13 cellular contexts compared by ENCODE assay signal in genomic region chr18:44852818-44853217, GRCh38.
DNase-seq lines count a peak whose midpoint lies in the region; ATAC-seq and TF ChIP-seq lines count a peak whose summit lies in the region.
"Had no signal": no experiment of that assay in that cellular context is flagged by ENCODE, and none has a peak within 500 bp of the region (broad histone marks: within the 10 kb centered on the region; RNA-seq: fewer than 3 reads in every experiment).

No MANE protein-coding gene starts in this region.

- no peak overlapping the region for H3K4me3 ChIP-seq in liver (ENCODE audit: low read depth in 1 of 3, low read length in 3 of 3)
- H3K4me3 ChIP-seq: lung had no signal

- peaks cover 0 to 21% (median 15%) of the 10 kb centered on the region in 4 donors for H3K4me1 ChIP-seq in liver (ENCODE audit: control insufficient read depth in 4 of 4, insufficient read depth in 4 of 4, low read length in 3 of 4)

- no peaks in the 10 kb centered on the region for H3K27me3 ChIP-seq in liver (ENCODE audit: control insufficient read depth in 4 of 4, insufficient read depth in 4 of 4, low read length in 3 of 4)

- H3K27ac ChIP-seq in liver (ENCODE audit: low read depth in 1 of 2, low read length in 2 of 2) = no peak overlapping the region

- no peaks in the 10 kb centered on the region for H3K9me3 Mint-ChIP-seq in activated T-helper 17 cell treated with anti-CD3 and anti-CD28 coated beads, Interleukin-2, amount 50 U/mL, for 72 hours
- no peaks in the 10 kb centered on the region for H3K9me3 Mint-ChIP-seq in activated CD8-positive, alpha-beta T cell treated with anti-CD3 and anti-CD28 coated beads, Interleukin-2, amount 10 ng/mL, durations not matched to agents 7 days and 5 days (ENCODE audit: insufficient read depth)

- TF ChIP-seq RAD21 in liver (IDR thresholded peaks at IDR 0.05) = peak; percentile 69 to 79

- H3K9me3 ChIP-seq in liver (ENCODE audit: control insufficient read depth in 4 of 4, low read length in 3 of 4) (no peaks in the 10 kb centered on the region), T-helper 17 cell (ENCODE audit: control insufficient read depth, low read length, poor library complexity, severe bottlenecking) (no peaks in the 10 kb centered on the region)

- H3K36me3 ChIP-seq in liver (ENCODE audit: control insufficient read depth in 4 of 4, insufficient read depth in 3 of 4, low read depth in 1 of 4, low read length in 3 of 4) = no peaks in the 10 kb centered on the region

- peaks cover 10% of the 10 kb centered on the region for H3K27me3 Mint-ChIP-seq in activated T-helper 17 cell treated with anti-CD3 and anti-CD28 coated beads, Interleukin-2, amount 50 U/mL, for 72 hours
- peaks cover 14% of the 10 kb centered on the region for H3K27me3 Mint-ChIP-seq in activated CD8-positive, alpha-beta T cell treated with anti-CD3 and anti-CD28 coated beads, Interleukin-2, amount 10 ng/mL, durations not matched to agents 7 days and 5 days (ENCODE audit: low read depth)
- H3K27me3 Mint-ChIP-seq in T-helper 17 cell = peaks cover 7% of the 10 kb centered on the region

- no peak for ATAC-seq in activated T-helper 17 cell treated with anti-CD3 and anti-CD28 coated beads, Interleukin-2, amount 50 U/mL, for 72 hours (replicated peaks)
- ATAC-seq in activated CD8-positive, alpha-beta T cell treated with anti-CD3 and anti-CD28 coated beads, Interleukin-2, amount 10 ng/mL, durations not matched to agents 7 days and 5 days = no peak
- ATAC-seq in T-helper 17 cell = no peak

- no peaks in the 10 kb centered on the region for H3K4me1 Mint-ChIP-seq in activated T-helper 17 cell treated with anti-CD3 and anti-CD28 coated beads, Interleukin-2, amount 50 U/mL, for 72 hours
- H3K4me1 Mint-ChIP-seq in activated CD8-positive, alpha-beta T cell treated with anti-CD3 and anti-CD28 coated beads, Interleukin-2, amount 10 ng/mL, durations not matched to agents 7 days and 5 days (ENCODE audit: low read depth) = no peaks in the 10 kb centered on the region
- H3K4me1 Mint-ChIP-seq in T-helper 17 cell = no peaks in the 10 kb centered on the region

- peak; percentile 68 for DNase-seq in COLO668 (lab: John Stamatoyannopoulos, UW; ENCODE audit: unreplicated experiment)
- peak; percentile 18 for DNase-seq in NCI-H1105 (lab: John Stamatoyannopoulos, UW)
- DNase-seq in NCI-H82 treated with DMSO at 0.1 percent for 48 hours (lab: John Stamatoyannopoulos, UW; ENCODE audit: unreplicated experiment) = peak; percentile 24
- no peak for DNase-seq in globus pallidus (ENCODE audit: low spot score)
- DNase-seq in activated CD8-positive, alpha-beta T cell treated with anti-CD3 and anti-CD28 coated beads, Interleukin-2, amount 10 ng/mL, durations not matched to agents 7 days and 5 days = no peak
- no peak for DNase-seq in T-helper 17 cell
- DNase-seq: effector memory CD4-positive, alpha-beta T cell; head of caudate nucleus; nucleus accumbens; stimulated activated CD4-positive, alpha-beta T cell treated with anti-CD3 and anti-CD28 coated beads, Interleukin-1b, Interleukin-23, amount 100 ng/mL, for 48 hours had no signal

- no peak overlapping the region for H3K4me3 Mint-ChIP-seq in activated T-helper 17 cell treated with anti-CD3 and anti-CD28 coated beads, Interleukin-2, amount 50 U/mL, for 72 hours
- no peak overlapping the region for H3K4me3 Mint-ChIP-seq in activated CD8-positive, alpha-beta T cell treated with anti-CD3 and anti-CD28 coated beads, Interleukin-2, amount 10 ng/mL, durations not matched to agents 7 days and 5 days
- H3K4me3 Mint-ChIP-seq in T-helper 17 cell = no peak overlapping the region

- H3K27ac Mint-ChIP-seq in activated T-helper 17 cell treated with anti-CD3 and anti-CD28 coated beads, Interleukin-2, amount 50 U/mL, for 72 hours = no peak overlapping the region
- H3K27ac Mint-ChIP-seq in activated CD8-positive, alpha-beta T cell treated with anti-CD3 and anti-CD28 coated beads, Interleukin-2, amount 10 ng/mL, durations not matched to agents 7 days and 5 days = no peak overlapping the region
- H3K27ac Mint-ChIP-seq in T-helper 17 cell = no peak overlapping the region

- no peak overlapping the region for H3K9ac ChIP-seq in liver (ENCODE audit: low read depth in 1 of 2, low read length in 2 of 2)

- TF ChIP-seq CTCF in liver (IDR thresholded peaks at IDR 0.05; ENCODE audit: low read depth, low read length, missing input control) = no peak

- CTCF ChIA-PET in activated CD8-positive, alpha-beta T cell treated with anti-CD3 and anti-CD28 coated beads, Interleukin-2, amount 10 ng/mL, durations not matched to agents 7 days and 5 days (lab: Charles Lee) = interaction anchor here (1.5 kb wide), 1 partner anchor 8 kb away, joined by 4 read pairs; no protein-coding TSS in a partner anchor

- H3K36me3 Mint-ChIP-seq in activated T-helper 17 cell treated with anti-CD3 and anti-CD28 coated beads, Interleukin-2, amount 50 U/mL, for 72 hours (ENCODE audit: low read depth) = no peaks in the 10 kb centered on the region
- no peaks in the 10 kb centered on the region for H3K36me3 Mint-ChIP-seq in activated CD8-positive, alpha-beta T cell treated with anti-CD3 and anti-CD28 coated beads, Interleukin-2, amount 10 ng/mL, durations not matched to agents 7 days and 5 days (ENCODE audit: low read depth)
- H3K36me3 Mint-ChIP-seq in T-helper 17 cell (ENCODE audit: low read depth) = no peaks in the 10 kb centered on the region

- POLR2A ChIA-PET in activated CD8-positive, alpha-beta T cell treated with anti-CD3 and anti-CD28 coated beads, Interleukin-2, amount 10 ng/mL, durations not matched to agents 7 days and 5 days (lab: Charles Lee) = no interaction called here

TF ChIP-seq in liver, 16 proteins besides CTCF, POLR2A, EP300 and RAD21:
- TF ChIP-seq RXRA (IDR thresholded peaks at IDR 0.05) (peak; percentile 96 to 97), SP1 (IDR thresholded peaks at IDR 0.05) (peak; percentile 96), YY1 (IDR thresholded peaks at IDR 0.05) (peak; percentile 55), HNF4G (IDR thresholded peaks at IDR 0.05) (peak; percentile 97), HNF4A (conservative IDR thresholded peaks at IDR 0.05) (peak; percentile 99 to 100), EGR1 (IDR thresholded peaks at IDR 0.05; ENCODE audit: low read depth in 2 of 2) (no peak), JUND (IDR thresholded peaks at IDR 0.05) (peak; percentile 80 to 85), ATF3 (IDR thresholded peaks at IDR 0.05) (peak; percentile 68), FOXA2 (IDR thresholded peaks at IDR 0.05) (peak; percentile 8), FOXA1 (IDR thresholded peaks at IDR 0.05) (no peak), ZBTB33 (IDR thresholded peaks at IDR 0.05) (peak; percentile 31), MAX (IDR thresholded peaks at IDR 0.05) (peak; percentile 78), TAF1 (conservative IDR thresholded peaks at IDR 0.05) (no peak), NR2F2 (IDR thresholded peaks at IDR 0.05) (peak; percentile 91), GABPA (IDR thresholded peaks at IDR 0.05 in 1 of 2, conservative IDR thresholded peaks at IDR 0.05 in 1 of 2) (no peak), REST (IDR thresholded peaks at IDR 0.05) (peak; percentile 50)
TF ChIP-seq in liver: peak in this region for 12.

Comparison
In these comparisons a context has a peak if more than half of its experiments do, and no peak if none do; other contexts are left out.
1. DNase-seq: peak in COLO668 (single experiment), NCI-H1105 (single experiment) and NCI-H82 treated with DMSO at 0.1 percent for 48 hours (single experiment); none in globus pallidus (single experiment), activated CD8-positive, alpha-beta T cell treated with anti-CD3 and anti-CD28 coated beads, Interleukin-2, amount 10 ng/mL, durations not matched to agents 7 days and 5 days (single experiment) and T-helper 17 cell (0 of 3).